ENCODE assay signal across 19 cellular contexts in genomic region chr11:88295028-88295427, GRCh38.
"Had no signal": no experiment of that assay in that cellular context is flagged by ENCODE, and none has a peak within 500 bp of the region (broad histone marks: within the 10 kb centered on the region; RNA-seq: fewer than 3 reads in every experiment).

No MANE protein-coding gene starts in this region.

- H3K9me3 ChIP-seq: lower lobe of right lung, spleen, thoracic aorta, upper lobe of right lung had no signal

- ATAC-seq: activated CD8-positive, alpha-beta memory T cell treated with anti-CD3 and anti-CD28 coated beads, Interleukin-2, amount 10 ng/mL, durations not matched to agents 7 days and 5 days; activated T-helper 17 cell treated with anti-CD3 and anti-CD28 coated beads, Interleukin-2, amount 50 U/mL, for 72 hours; lower lobe of right lung; stimulated activated naive B cell treated with anti-CD40 and anti-IgM and Interleukin-4, amounts not matched to agents 10 μg/mL and 1 μg/mL and 100 μg/mL, for 72 hours; upper lobe of right lung had no signal

- DNase-seq: activated CD4-positive, alpha-beta memory T cell treated with anti-CD3 and anti-CD28 coated beads, Interleukin-2, amount 10 ng/mL, durations not matched to agents 7 days and 5 days; activated CD4-positive, alpha-beta T cell treated with anti-CD3 and anti-CD28 coated beads for 48 hours; activated CD4-positive, CD25-positive, alpha-beta regulatory T cell; activated CD8-positive, alpha-beta memory T cell treated with anti-CD3 and anti-CD28 coated beads, Interleukin-2, amount 10 ng/mL, durations not matched to agents 7 days and 5 days; activated naive CD4-positive, alpha-beta T cell; activated naive CD8-positive, alpha-beta T cell treated with anti-CD3 and anti-CD28 coated beads for 36 hours; activated T-cell treated with anti-CD3 and anti-CD28 coated beads, Interleukin-2, amount 50 U/mL, for 1 hour; amniotic stem cell; effector CD8-positive, alpha-beta T cell; islet precursor cell; lower lobe of right lung; spleen; stimulated activated naive B cell treated with anti-CD40 and anti-IgM and Interleukin-4, amounts not matched to agents 10 μg/mL and 1 μg/mL and 100 μg/mL, for 72 hours; upper lobe of right lung had no signal

- H3K4me3 Mint-ChIP-seq: activated CD4-positive, alpha-beta memory T cell treated with anti-CD3 and anti-CD28 coated beads, Interleukin-2, amount 10 ng/mL, durations not matched to agents 7 days and 5 days; activated CD8-positive, alpha-beta memory T cell treated with anti-CD3 and anti-CD28 coated beads, Interleukin-2, amount 10 ng/mL, durations not matched to agents 7 days and 5 days; activated naive CD8-positive, alpha-beta T cell treated with anti-CD3 and anti-CD28 coated beads for 36 hours; activated T-helper 17 cell treated with anti-CD3 and anti-CD28 coated beads, Interleukin-2, amount 50 U/mL, for 72 hours; dendritic cell treated with granulocyte-macrophage colony-stimulating factor and Interleukin-4, amounts not matched to agents 40 ng/mL and 50 ng/mL, for 4 days; nephron; stimulated activated naive B cell treated with anti-CD40 and anti-IgM and Interleukin-4, amounts not matched to agents 10 μg/mL and 1 μg/mL and 100 μg/mL, for 72 hours had no signal

- H3K27ac ChIP-seq: hepatocyte, lower lobe of right lung, spleen, thoracic aorta, upper lobe of right lung had no signal

- H3K36me3 ChIP-seq: thoracic aorta had no signal

- H3K27me3 Mint-ChIP-seq: activated CD4-positive, alpha-beta memory T cell treated with anti-CD3 and anti-CD28 coated beads, Interleukin-2, amount 10 ng/mL, durations not matched to agents 7 days and 5 days; activated CD8-positive, alpha-beta memory T cell treated with anti-CD3 and anti-CD28 coated beads, Interleukin-2, amount 10 ng/mL, durations not matched to agents 7 days and 5 days; activated naive CD8-positive, alpha-beta T cell treated with anti-CD3 and anti-CD28 coated beads for 36 hours; activated T-helper 17 cell treated with anti-CD3 and anti-CD28 coated beads, Interleukin-2, amount 50 U/mL, for 72 hours; dendritic cell treated with granulocyte-macrophage colony-stimulating factor and Interleukin-4, amounts not matched to agents 40 ng/mL and 50 ng/mL, for 4 days; stimulated activated naive B cell treated with anti-CD40 and anti-IgM and Interleukin-4, amounts not matched to agents 10 μg/mL and 1 μg/mL and 100 μg/mL, for 72 hours had no signal

- H3K27ac Mint-ChIP-seq: activated CD4-positive, alpha-beta memory T cell treated with anti-CD3 and anti-CD28 coated beads, Interleukin-2, amount 10 ng/mL, durations not matched to agents 7 days and 5 days; activated CD8-positive, alpha-beta memory T cell treated with anti-CD3 and anti-CD28 coated beads, Interleukin-2, amount 10 ng/mL, durations not matched to agents 7 days and 5 days; activated naive CD8-positive, alpha-beta T cell treated with anti-CD3 and anti-CD28 coated beads for 36 hours; activated T-helper 17 cell treated with anti-CD3 and anti-CD28 coated beads, Interleukin-2, amount 50 U/mL, for 72 hours; dendritic cell treated with granulocyte-macrophage colony-stimulating factor and Interleukin-4, amounts not matched to agents 40 ng/mL and 50 ng/mL, for 4 days; stimulated activated naive B cell treated with anti-CD40 and anti-IgM and Interleukin-4, amounts not matched to agents 10 μg/mL and 1 μg/mL and 100 μg/mL, for 72 hours had no signal

- H3K4me3 ChIP-seq: hepatocyte, lower lobe of right lung, spleen, thoracic aorta, upper lobe of right lung had no signal

- H3K27me3 ChIP-seq: hepatocyte, spleen, upper lobe of right lung had no signal

- H3K9me3 Mint-ChIP-seq: activated CD4-positive, alpha-beta memory T cell treated with anti-CD3 and anti-CD28 coated beads, Interleukin-2, amount 10 ng/mL, durations not matched to agents 7 days and 5 days; activated naive CD8-positive, alpha-beta T cell treated with anti-CD3 and anti-CD28 coated beads for 36 hours; activated T-helper 17 cell treated with anti-CD3 and anti-CD28 coated beads, Interleukin-2, amount 50 U/mL, for 72 hours; dendritic cell treated with granulocyte-macrophage colony-stimulating factor and Interleukin-4, amounts not matched to agents 40 ng/mL and 50 ng/mL, for 4 days; nephron; stimulated activated naive B cell treated with anti-CD40 and anti-IgM and Interleukin-4, amounts not matched to agents 10 μg/mL and 1 μg/mL and 100 μg/mL, for 72 hours had no signal
